ENCODE assay signal across 14 cellular contexts in genomic region chr10:8047452-8048280, GRCh38. TPM values are rescaled to one million over a fixed set of nuclear protein-coding genes. Genes with fewer than 3 reads are reported as not detected.
DNase-seq lines count a peak whose midpoint lies in the region; ATAC-seq and TF ChIP-seq lines count a peak whose summit lies in the region.
"Had no signal": no experiment of that assay in that cellular context is flagged by ENCODE, and none has a peak within 500 bp of the region (broad histone marks: within the 10 kb centered on the region; RNA-seq: fewer than 3 reads in every experiment).

No MANE protein-coding gene starts in this region.

- peak overlapping the region; percentile 7 for H3K4me3 Mint-ChIP-seq in T-helper 17 cell

- peak overlapping the region; percentile 98 for H3K4me2 ChIP-seq in SK-N-SH

- peaks cover 5% of the 10 kb centered on the region for H3K36me3 Mint-ChIP-seq in T-helper 17 cell (ENCODE audit: low read depth)

- H3K27ac ChIP-seq in SK-N-SH (ENCODE audit: low read depth in 2 of 2, low read length in 1 of 2) (peak overlapping the region; percentile 96 to 98), breast epithelium (peak overlapping the region in 1 of 2 donors; percentile 25), gastroesophageal sphincter (no peak overlapping the region), heart left ventricle (no peak overlapping the region)

- H3K4me3 ChIP-seq in SK-N-SH (ENCODE audit: low read depth in 2 of 2, low read length in 1 of 2): peak overlapping the region; percentile 86 to 92
- peak overlapping the region; percentile 26 for H3K4me3 ChIP-seq in iPS-15b (ENCODE audit: low read depth, low read length)
- H3K4me3 ChIP-seq in breast epithelium: peak overlapping the region in 1 of 3 donors; percentile 87
- H3K4me3 ChIP-seq in gastroesophageal sphincter: no peak overlapping the region
- H3K4me3 ChIP-seq in heart left ventricle: no peak overlapping the region

- H2AFZ ChIP-seq in SK-N-SH (ENCODE audit: low read depth): no peak overlapping the region

- no peak for TF ChIP-seq CTCF in SK-N-SH (IDR thresholded peaks at IDR 0.05)
- no peak for TF ChIP-seq CTCF in breast epithelium (IDR thresholded peaks at IDR 0.05)
- no peak for TF ChIP-seq CTCF in gastroesophageal sphincter (IDR thresholded peaks at IDR 0.05)
- no peak for TF ChIP-seq CTCF in heart left ventricle (IDR thresholded peaks at IDR 0.05)

- H3K27me3 Mint-ChIP-seq in T-helper 17 cell: peaks cover 73% of the 10 kb centered on the region

- H3K9ac ChIP-seq in SK-N-SH: peak overlapping the region; percentile 96
- H3K9ac ChIP-seq in iPS-15b (ENCODE audit: low read depth, low read length): no peak overlapping the region

- no peaks in the 10 kb centered on the region for H3K9me3 ChIP-seq in SK-N-SH
- H3K9me3 ChIP-seq in T-helper 17 cell (ENCODE audit: control insufficient read depth, low read length, poor library complexity, severe bottlenecking): no peaks in the 10 kb centered on the region
- no peaks in the 10 kb centered on the region for H3K9me3 ChIP-seq in iPS-15b (ENCODE audit: control insufficient read depth, insufficient read depth, low read length)
- no peaks in the 10 kb centered on the region for H3K9me3 ChIP-seq in breast epithelium
- no peaks in the 10 kb centered on the region for H3K9me3 ChIP-seq in gastroesophageal sphincter
- no peaks in the 10 kb centered on the region for H3K9me3 ChIP-seq in heart left ventricle

- POLR2A ChIA-PET in SK-N-SH (lab: Yijun Ruan, JAX): interaction anchor here (0.7 to 3.6 kb wide), 12 partner anchors 12 to 1249 kb away, joined by 3 to 31 read pairs (median 4); no protein-coding TSS in a partner anchor

- peak; percentile 79 for DNase-seq in SK-N-SH
- no peak for DNase-seq in T-helper 17 cell
- peak; percentile 70 for DNase-seq in retina
- DNase-seq in breast epithelium (ENCODE audit: low spot score in 2 of 2): no peak
- no peak for DNase-seq in heart left ventricle
- DNase-seq: 8988T, kidney glomerular epithelial cell, NCI-H1105 treated with DMSO at 0.1 percent for 48 hours, NCI-H510A treated with DMSO at 0.1 percent for 48 hours, RPMI8226 had no signal

- H3K9me2 ChIP-seq in SK-N-SH: no peaks in the 10 kb centered on the region

- intact Hi-C loops in breast epithelium (cut with DNase I; ENCODE audit: low total_unique reads): no loop called here
- intact Hi-C loops in heart left ventricle (cut with DNase I): no loop called here

- peaks cover 71% of the 10 kb centered on the region for H3K79me2 ChIP-seq in SK-N-SH (ENCODE audit: insufficient read depth)

- TF ChIP-seq EP300 in SK-N-SH (IDR thresholded peaks at IDR 0.05; ENCODE audit: borderline replicate concordance in 1 of 2, low read depth in 1 of 2, low read length in 1 of 2) (no peak; a peak in 1 of 4 replicates), gastroesophageal sphincter (IDR thresholded peaks at IDR 0.05) (no peak)

- H3K36me3 ChIP-seq in SK-N-SH (replicated peaks in 1 of 2; ENCODE audit: control insufficient read depth in 1 of 2, insufficient read depth in 2 of 2, low read length in 1 of 2) (no peaks in the 10 kb centered on the region), iPS-15b (ENCODE audit: control insufficient read depth, insufficient read depth, low read length) (no peaks in the 10 kb centered on the region), breast epithelium (no peaks in the 10 kb centered on the region), gastroesophageal sphincter (no peaks in the 10 kb centered on the region), heart left ventricle (no peaks in the 10 kb centered on the region)

- no peaks in the 10 kb centered on the region for H3F3A ChIP-seq in SK-N-SH (replicated peaks; ENCODE audit: insufficient read depth)

- H3K27ac Mint-ChIP-seq in T-helper 17 cell: peak overlapping the region; percentile 86

- ATAC-seq in SK-N-SH treated with all-trans-retinoic acid at 6 μM for 48 hours (no peak), T-helper 17 cell (no peak), gastroesophageal sphincter (no peak), heart left ventricle (no peak)

- H3K4me1 Mint-ChIP-seq in T-helper 17 cell: peaks cover 59% of the 10 kb centered on the region

- TF ChIP-seq RAD21 in SK-N-SH (IDR thresholded peaks at IDR 0.05; ENCODE audit: low read length): 0 out of 2 replicates have a peak, but pooled peaks have one; percentile 1

- H3K4me1 ChIP-seq in SK-N-SH (ENCODE audit: control insufficient read depth in 1 of 2, insufficient read depth in 2 of 2, low read depth in 1 of 2, low read length in 1 of 2): peaks cover 8 to 23% of the 10 kb centered on the region in 2 experiments; a peak in 2 of 4 replicates
- H3K4me1 ChIP-seq in iPS-15b (ENCODE audit: control insufficient read depth, insufficient read depth, low read length): peaks cover 11% of the 10 kb centered on the region
- H3K4me1 ChIP-seq in breast epithelium: no peaks in the 10 kb centered on the region
- H3K4me1 ChIP-seq in gastroesophageal sphincter: peaks cover 0 to 82% (median 58%) of the 10 kb centered on the region in 3 donors
- H3K4me1 ChIP-seq in heart left ventricle: peaks cover 4 to 74% (median 43%) of the 10 kb centered on the region in 12 donors

- 18% methylated on average over 24 of the region's 30 CpGs for WGBS in SK-N-SH (ENCODE audit: low lambda C conversion rate)
- 4 to 7% methylated on average over 5 to 14 of the region's 30 CpGs for WGBS in gastroesophageal sphincter (ENCODE audit: low coverage in 1 of 2), 2 donors
- WGBS in heart left ventricle, 4 donors: 4 to 14% (median 10%) methylated on average over 22 to 30 of the region's 30 CpGs

- CTCF ChIA-PET in SK-N-SH (lab: Yijun Ruan, JAX): interaction anchor here (1.0 to 4.5 kb wide), 8 partner anchors 13 to 1189 kb away, joined by 3 to 15 read pairs (median 4); no protein-coding TSS in a partner anchor

- TF ChIP-seq POLR2A in breast epithelium (IDR thresholded peaks at IDR 0.05): no peak
- no peak for TF ChIP-seq POLR2A in gastroesophageal sphincter (IDR thresholded peaks at IDR 0.05)
- no peak for TF ChIP-seq POLR2A in heart left ventricle (IDR thresholded peaks at IDR 0.05)

- H4K20me1 ChIP-seq in SK-N-SH (ENCODE audit: insufficient read depth): no peaks in the 10 kb centered on the region

- H3K27me3 ChIP-seq in SK-N-SH (ENCODE audit: insufficient read depth): no peaks in the 10 kb centered on the region
- peaks cover 92% of the 10 kb centered on the region for H3K27me3 ChIP-seq in iPS-15b (ENCODE audit: control insufficient read depth, insufficient read depth, low read length)
- peaks cover 0 to 83% of the 10 kb centered on the region in 2 donors for H3K27me3 ChIP-seq in breast epithelium
- H3K27me3 ChIP-seq in gastroesophageal sphincter: peaks cover 100% of the 10 kb centered on the region
- H3K27me3 ChIP-seq in heart left ventricle: peaks cover 83 to 100% (median 99%) of the 10 kb centered on the region in 9 donors

TF ChIP-seq in SK-N-SH, 30 proteins besides CTCF, POLR2A, EP300 and RAD21:
- TF ChIP-seq MEF2A (IDR thresholded peaks at IDR 0.05; ENCODE audit: borderline replicate concordance, low read depth) (no peak), MAX (IDR thresholded peaks at IDR 0.05; ENCODE audit: low read depth) (peak; percentile 3; the same call in 1 of the 2 replicates), MXI1 (IDR thresholded peaks at IDR 0.05; ENCODE audit: low read depth, low read length) (peak; percentile 69), TAF1 (IDR thresholded peaks at IDR 0.05; ENCODE audit: borderline replicate concordance, low read depth, low read length) (0 out of 2 replicates have a peak, but pooled peaks have one; percentile 19), FOXM1 (IDR thresholded peaks at IDR 0.05; ENCODE audit: low read depth) (no peak), FOSL2 (IDR thresholded peaks at IDR 0.05; ENCODE audit: borderline replicate concordance, low read depth) (no peak), NRF1 (IDR thresholded peaks at IDR 0.05; ENCODE audit: low read depth, low read length) (no peak), RCOR1 (IDR thresholded peaks at IDR 0.05; ENCODE audit: low read length) (0 out of 2 replicates have a peak, but pooled peaks have one; percentile 2)
TF ChIP-seq in SK-N-SH: peak in this region for 4.

TF ChIP-seq in SK-N-SH treated with all-trans-retinoic acid at 6 μM for 48 hours, 23 proteins besides CTCF, POLR2A, EP300 and RAD21 (continues in another document):
- TF ChIP-seq PPARA (CRISPR knock-in tag; IDR thresholded peaks at IDR 0.05; ENCODE audit: borderline replicate concordance) (no peak), CSDC2 (CRISPR knock-in tag; IDR thresholded peaks at IDR 0.05) (no peak), GLIS3 (CRISPR knock-in tag; IDR thresholded peaks at IDR 0.05) (no peak), ZFP3 (CRISPR knock-in tag; IDR thresholded peaks at IDR 0.05) (no peak), ZC3H10 (CRISPR knock-in tag; IDR thresholded peaks at IDR 0.05) (no peak), TCF4 (CRISPR knock-in tag; IDR thresholded peaks at IDR 0.05; ENCODE audit: borderline replicate concordance) (no peak; the same call in 1 of the 2 replicates), TOX (CRISPR knock-in tag; IDR thresholded peaks at IDR 0.05; ENCODE audit: borderline replicate concordance) (no peak), ZFP30 (CRISPR knock-in tag; IDR thresholded peaks at IDR 0.05) (no peak)
- TF ChIP-seq, protein P1, sequence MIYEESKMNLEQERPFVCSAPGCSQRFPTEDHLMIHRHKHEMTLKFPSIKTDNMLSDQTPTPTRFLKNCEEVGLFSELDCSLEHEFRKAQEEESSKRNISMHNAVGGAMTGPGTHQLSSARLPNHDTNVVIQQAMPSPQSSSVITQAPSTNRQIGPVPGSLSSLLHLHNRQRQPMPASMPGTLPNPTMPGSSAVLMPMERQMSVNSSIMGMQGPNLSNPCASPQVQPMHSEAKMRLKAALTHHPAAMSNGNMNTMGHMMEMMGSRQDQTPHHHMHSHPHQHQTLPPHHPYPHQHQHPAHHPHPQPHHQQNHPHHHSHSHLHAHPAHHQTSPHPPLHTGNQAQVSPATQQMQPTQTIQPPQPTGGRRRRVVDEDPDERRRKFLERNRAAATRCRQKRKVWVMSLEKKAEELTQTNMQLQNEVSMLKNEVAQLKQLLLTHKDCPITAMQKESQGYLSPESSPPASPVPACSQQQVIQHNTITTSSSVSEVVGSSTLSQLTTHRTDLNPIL (CRISPR knock-in tag; IDR thresholded peaks at IDR 0.05; ENCODE audit: low read depth): no peak

RNA-seq across cellular contexts. Expression of gene GATA3, which starts 6.8 kb away (rescaled TPM):
- polyA plus RNA-seq in SK-N-SH (2012; rRNA removed) (5.1 and 14.3 TPM in 2 replicates), heart left ventricle (1 to 10 TPM; 1.0 to 1.1 TPM)
- polyA plus RNA-seq in SK-N-SH (2012; cell fraction: cytosol; rRNA removed): 13.1 and 16.2 TPM in 2 replicates
- 24.8 and 29.4 TPM in 2 replicates for polyA plus RNA-seq in SK-N-SH (2012; cell fraction: nucleus; rRNA removed)
- total RNA-seq in T-helper 17 cell (100 to 1,000 TPM in 1 of 2 donors, 10 to 100 TPM in 1; 91.9 to 149 TPM), breast epithelium (10 to 100 TPM in 2 of 3 donors, under 1 TPM in 1; 0.48 to 36.4 (median 28.2) TPM), gastroesophageal sphincter (under 1 TPM in 1 of 4 donors, not detected in 3; 0.35 TPM), heart left ventricle (1 to 10 TPM in 7 of 9 donors, under 1 TPM in 2; 0.71 to 3.4 (median 1.4) TPM)
- total RNA-seq: fibroblast of villous mesenchyme had no signal

Comparison
In these comparisons a context has a peak if more than half of its experiments do, and no peak if none do; other contexts are left out.
1. DNase-seq: peak in SK-N-SH (single experiment) and retina (single experiment); none in T-helper 17 cell (0 of 3), breast epithelium (0 of 2) and heart left ventricle (0 of 5).
2. H3K27ac ChIP-seq: peak in SK-N-SH (2 of 2); none in gastroesophageal sphincter (0 of 4) and heart left ventricle (0 of 12).
3. H3K4me3 ChIP-seq: peak in SK-N-SH (2 of 2) and iPS-15b (single experiment); none in gastroesophageal sphincter (0 of 2) and heart left ventricle (0 of 12).